ENCODE assay signal across 1 cellular context in genomic region chr1:245337829-245338484, GRCh38.
TF ChIP-seq lines count a peak whose summit lies in the region.

No MANE protein-coding gene starts in this region.

TF ChIP-seq in K562, 482 proteins besides CTCF, POLR2A, EP300 and RAD21 (continued from another document and continues in another):
- TF ChIP-seq CLOCK (CRISPR knock-in tag; IDR thresholded peaks at IDR 0.05; ENCODE audit: borderline replicate concordance) (no peak), RFX1 (IDR thresholded peaks at IDR 0.05) (no peak), NUFIP1 (IDR thresholded peaks at IDR 0.05; ENCODE audit: partially characterized antibody) (no peak), EHMT2 (IDR thresholded peaks at IDR 0.05) (peak; percentile 7; the same call in 1 of the 2 replicates), ZKSCAN3 (CRISPR knock-in tag; IDR thresholded peaks at IDR 0.05) (no peak), KDM1A (IDR thresholded peaks at IDR 0.05) (peak; percentile 81 to 85), ZNF57 (CRISPR knock-in tag; IDR thresholded peaks at IDR 0.05) (no peak), TAF7 (tag; IDR thresholded peaks at IDR 0.05) (no peak), IRF9 (tag; IDR thresholded peaks at IDR 0.05) (no peak), IRF2 (CRISPR knock-in tag; IDR thresholded peaks at IDR 0.05) (no peak), BHLHE40 (IDR thresholded peaks at IDR 0.05; ENCODE audit: low read length) (peak; percentile 59; the same call in 1 of the 2 replicates), GABPB2 (CRISPR knock-in tag; conservative IDR thresholded peaks at IDR 0.05) (no peak), NFRKB (IDR thresholded peaks at IDR 0.05; ENCODE audit: low read depth) (peak; percentile 68; the same call in 1 of the 2 replicates), ILF3 (IDR thresholded peaks at IDR 0.05; ENCODE audit: borderline replicate concordance) (no peak), PBX2 (CRISPR knock-in tag; IDR thresholded peaks at IDR 0.05; ENCODE audit: low read depth) (no peak), PBX2 (tag; conservative IDR thresholded peaks at IDR 0.05; ENCODE audit: low read depth) (peak; percentile 9; the same call in 1 of the 2 replicates), MTA3 (IDR thresholded peaks at IDR 0.05; ENCODE audit: borderline replicate concordance) (0 out of 2 replicates have a peak, but pooled peaks have one; percentile 33), ZNF764 (CRISPR knock-in tag; IDR thresholded peaks at IDR 0.05; ENCODE audit: low read depth) (no peak), ZNF217 (CRISPR knock-in tag; IDR thresholded peaks at IDR 0.05) (no peak), SOX6 (IDR thresholded peaks at IDR 0.05) (peak; percentile 95), DMBX1 (CRISPR knock-in tag; IDR thresholded peaks at IDR 0.05; ENCODE audit: borderline replicate concordance) (peak; percentile 10; the same call in 1 of the 2 replicates), KDM4B (IDR thresholded peaks at IDR 0.05; ENCODE audit: borderline replicate concordance in 2 of 2, low read depth in 1 of 2) (no peak), ZNF12 (CRISPR knock-in tag; IDR thresholded peaks at IDR 0.05) (no peak), ZNF146 (CRISPR knock-in tag; IDR thresholded peaks at IDR 0.05; ENCODE audit: unreplicated experiment) (no peak), OTX1 (CRISPR knock-in tag; IDR thresholded peaks at IDR 0.05) (no peak), YY1 (IDR thresholded peaks at IDR 0.05; ENCODE audit: borderline replicate concordance in 1 of 3, control insufficient read depth in 1 of 3, extremely low read depth in 1 of 3, insufficient read depth in 3 of 3, insufficient read length in 1 of 3, insufficient replicate concordance in 2 of 3, low read depth in 1 of 3, low read length in 2 of 3) (peak in 1 of 3 experiments; percentile 19), SRSF7 (optimal IDR thresholded peaks at IDR 0.05; ENCODE audit: low read depth, low read length) (no peak), ZC3H4 (CRISPR knock-in tag; IDR thresholded peaks at IDR 0.05; ENCODE audit: borderline replicate concordance) (no peak), PPARD (CRISPR knock-in tag; IDR thresholded peaks at IDR 0.05) (no peak), EP400 (IDR thresholded peaks at IDR 0.05) (peak; percentile 47; the same call in 1 of the 2 replicates), TRIM28 (IDR thresholded peaks at IDR 0.05) (no peak), SAFB2 (IDR thresholded peaks at IDR 0.05; ENCODE audit: borderline replicate concordance, low read depth, low read length, severe bottlenecking) (no peak), ZNF766 (CRISPR knock-in tag; conservative IDR thresholded peaks at IDR 0.05) (peak; percentile 81), JUNB (CRISPR knock-in tag; conservative IDR thresholded peaks at IDR 0.05) (no peak), E2F3 (CRISPR knock-in tag; IDR thresholded peaks at IDR 0.05) (no peak), AFF1 (IDR thresholded peaks at IDR 0.05; ENCODE audit: low read depth in 1 of 2, partially characterized antibody in 2 of 2) (no peak), SMARCA5 (IDR thresholded peaks at IDR 0.05) (no peak), HOXB6 (CRISPR knock-in tag; IDR thresholded peaks at IDR 0.05; ENCODE audit: borderline replicate concordance) (0 out of 2 replicates have a peak, but pooled peaks have one; percentile 52), CBFA2T3 (IDR thresholded peaks at IDR 0.05) (peak; percentile 98), ZNF518B (CRISPR knock-in tag; IDR thresholded peaks at IDR 0.05) (no peak), TEAD1 (CRISPR knock-in tag; IDR thresholded peaks at IDR 0.05) (peak in 1 of 2 experiments; percentile 15; a peak in 1 of 4 replicates), SREBF2 (CRISPR knock-in tag; IDR thresholded peaks at IDR 0.05) (no peak), WHSC1 (IDR thresholded peaks at IDR 0.05; ENCODE audit: low read length) (no peak), MCM5 (IDR thresholded peaks at IDR 0.05; ENCODE audit: low read depth) (no peak), SMAD4 (CRISPR knock-in tag; conservative IDR thresholded peaks at IDR 0.05) (peak; percentile 82; the same call in 1 of the 2 replicates), ZNF232 (CRISPR knock-in tag; IDR thresholded peaks at IDR 0.05) (no peak), LCOR (CRISPR knock-in tag; IDR thresholded peaks at IDR 0.05) (no peak; the same call in 1 of the 2 replicates), CTBP1 (IDR thresholded peaks at IDR 0.05; ENCODE audit: borderline replicate concordance) (peak; percentile 17; the same call in 1 of the 2 replicates)
- TF ChIP-seq, protein P1, sequence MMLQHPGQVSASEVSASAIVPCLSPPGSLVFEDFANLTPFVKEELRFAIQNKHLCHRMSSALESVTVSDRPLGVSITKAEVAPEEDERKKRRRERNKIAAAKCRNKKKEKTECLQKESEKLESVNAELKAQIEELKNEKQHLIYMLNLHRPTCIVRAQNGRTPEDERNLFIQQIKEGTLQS (IDR thresholded peaks at IDR 0.05) = no peak; the same call in 1 of the 2 replicates
- TF ChIP-seq, protein P1 (CRISPR knock-in tag; conservative IDR thresholded peaks at IDR 0.05) = no peak
- TF ChIP-seq, protein P2, sequence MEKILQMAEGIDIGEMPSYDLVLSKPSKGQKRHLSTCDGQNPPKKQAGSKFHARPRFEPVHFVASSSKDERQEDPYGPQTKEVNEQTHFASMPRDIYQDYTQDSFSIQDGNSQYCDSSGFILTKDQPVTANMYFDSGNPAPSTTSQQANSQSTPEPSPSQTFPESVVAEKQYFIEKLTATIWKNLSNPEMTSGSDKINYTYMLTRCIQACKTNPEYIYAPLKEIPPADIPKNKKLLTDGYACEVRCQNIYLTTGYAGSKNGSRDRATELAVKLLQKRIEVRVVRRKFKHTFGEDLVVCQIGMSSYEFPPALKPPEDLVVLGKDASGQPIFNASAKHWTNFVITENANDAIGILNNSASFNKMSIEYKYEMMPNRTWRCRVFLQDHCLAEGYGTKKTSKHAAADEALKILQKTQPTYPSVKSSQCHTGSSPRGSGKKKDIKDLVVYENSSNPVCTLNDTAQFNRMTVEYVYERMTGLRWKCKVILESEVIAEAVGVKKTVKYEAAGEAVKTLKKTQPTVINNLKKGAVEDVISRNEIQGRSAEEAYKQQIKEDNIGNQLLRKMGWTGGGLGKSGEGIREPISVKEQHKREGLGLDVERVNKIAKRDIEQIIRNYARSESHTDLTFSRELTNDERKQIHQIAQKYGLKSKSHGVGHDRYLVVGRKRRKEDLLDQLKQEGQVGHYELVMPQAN (IDR thresholded peaks at IDR 0.05; ENCODE audit: borderline replicate concordance) = no peak
- TF ChIP-seq, protein P3, sequence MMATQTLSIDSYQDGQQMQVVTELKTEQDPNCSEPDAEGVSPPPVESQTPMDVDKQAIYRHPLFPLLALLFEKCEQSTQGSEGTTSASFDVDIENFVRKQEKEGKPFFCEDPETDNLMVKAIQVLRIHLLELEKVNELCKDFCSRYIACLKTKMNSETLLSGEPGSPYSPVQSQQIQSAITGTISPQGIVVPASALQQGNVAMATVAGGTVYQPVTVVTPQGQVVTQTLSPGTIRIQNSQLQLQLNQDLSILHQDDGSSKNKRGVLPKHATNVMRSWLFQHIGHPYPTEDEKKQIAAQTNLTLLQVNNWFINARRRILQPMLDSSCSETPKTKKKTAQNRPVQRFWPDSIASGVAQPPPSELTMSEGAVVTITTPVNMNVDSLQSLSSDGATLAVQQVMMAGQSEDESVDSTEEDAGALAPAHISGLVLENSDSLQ (IDR thresholded peaks at IDR 0.05) = peak; percentile 83
